7 cellular contexts compared by ENCODE assay signal in the genomic region with DNA sequence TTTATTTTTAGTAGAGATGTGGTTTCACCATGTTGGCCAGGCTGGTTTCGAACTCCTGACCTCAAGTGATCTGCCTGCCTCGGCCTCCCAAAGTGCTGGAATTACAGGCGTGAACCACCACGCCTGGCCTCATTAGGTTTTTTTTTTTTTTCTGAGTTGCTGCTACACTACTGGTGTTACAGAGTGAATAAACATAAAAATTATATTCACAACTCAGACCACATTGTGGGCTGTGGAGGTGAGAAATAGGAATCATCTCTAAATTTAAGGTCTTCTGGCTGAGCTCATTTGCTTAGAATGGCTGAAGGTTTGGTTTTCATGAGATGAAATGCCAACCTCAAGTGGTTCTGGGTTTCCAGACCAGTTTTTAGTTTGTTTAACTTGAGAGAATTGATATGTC.
DNase-seq lines count a peak whose midpoint lies in the region; ATAC-seq, FAIRE-seq and TF ChIP-seq lines count a peak whose summit lies in the region.
"Not testable (repeated sequence)": the region's sequence is repeated elsewhere in the genome, so short reads cannot be mapped to it uniquely, and the experiment has no call there.

No MANE protein-coding gene starts in this region.

- H3K9me3 ChIP-seq in BLaER1: peaks cover 25% of the 10 kb centered on the region
- not testable (repeated sequence) for H3K9me3 ChIP-seq in SU-DHL-6 (ENCODE audit: insufficient read depth, low read length)

- H3K36me3 Mint-ChIP-seq in activated naive CD8-positive, alpha-beta T cell treated with anti-CD3 and anti-CD28 coated beads, Interleukin-2, amount 50 U/mL, for 24 hours (ENCODE audit: low read depth): peaks cover 47% of the 10 kb centered on the region
- H3K36me3 Mint-ChIP-seq in effector memory CD8-positive, alpha-beta T cell (ENCODE audit: insufficient read depth): peaks cover 16% of the 10 kb centered on the region
- peaks cover 16% of the 10 kb centered on the region for H3K36me3 Mint-ChIP-seq in stimulated activated effector memory CD8-positive, alpha-beta T cell treated with anti-CD3 and anti-CD28 coated beads, Interleukin-12 subunit alpha, Interleukin-12 subunit beta, amount 100 ng/mL, for 72 hours

- not testable (repeated sequence) for H3K27ac ChIP-seq in BLaER1; SU-DHL-6 (ENCODE audit: low read depth, low read length)

- H2AFZ ChIP-seq in SU-DHL-6 (ENCODE audit: low read depth, low read length, severe bottlenecking): not testable (repeated sequence)

- H3F3A ChIP-seq in SU-DHL-6 (ENCODE audit: insufficient read depth): not testable (repeated sequence)

- H3K4me3 ChIP-seq in BLaER1; SU-DHL-6 (ENCODE audit: insufficient read depth, low read length, poor library complexity, severe bottlenecking): not testable (repeated sequence)

- peaks cover 33% of the 10 kb centered on the region for H3K4me1 ChIP-seq in BLaER1

- H3K4me3 Mint-ChIP-seq in activated naive CD8-positive, alpha-beta T cell treated with anti-CD3 and anti-CD28 coated beads, Interleukin-2, amount 50 U/mL, for 24 hours; stimulated activated effector memory CD8-positive, alpha-beta T cell treated with anti-CD3 and anti-CD28 coated beads, Interleukin-12 subunit alpha, Interleukin-12 subunit beta, amount 100 ng/mL, for 72 hours: not testable (repeated sequence)
- peak overlapping the region in 1 of 2 donors; percentile 31 for H3K4me3 Mint-ChIP-seq in effector memory CD8-positive, alpha-beta T cell

- not testable (repeated sequence) for H3K9ac ChIP-seq in BLaER1; SU-DHL-6 (ENCODE audit: low read length)

- DNase-seq in GM19239 (ENCODE audit: insufficient read length, low spot score); activated naive CD8-positive, alpha-beta T cell treated with anti-CD3 and anti-CD28 coated beads, Interleukin-2, amount 50 U/mL, for 24 hours; effector memory CD8-positive, alpha-beta T cell; stimulated activated effector memory CD8-positive, alpha-beta T cell treated with anti-CD3 and anti-CD28 coated beads, Interleukin-12 subunit alpha, Interleukin-12 subunit beta, amount 100 ng/mL, for 72 hours (ENCODE audit: low spot score in 2 of 2): not testable (repeated sequence)

- H3K9me2 ChIP-seq in SU-DHL-6 (replicated peaks; ENCODE audit: insufficient read depth, low read length): not testable (repeated sequence)

- H4K20me1 ChIP-seq in BLaER1: peaks cover 60% of the 10 kb centered on the region
- H4K20me1 ChIP-seq in SU-DHL-6 (ENCODE audit: low read depth, low read length): not testable (repeated sequence)

- H3K79me2 ChIP-seq in SU-DHL-6 (ENCODE audit: insufficient read depth, low read length): peaks cover 34% of the 10 kb centered on the region; the same call in 1 of the 2 replicates

- H3K36me3 ChIP-seq in BLaER1: peaks cover 47% of the 10 kb centered on the region
- H3K36me3 ChIP-seq in SU-DHL-6 (ENCODE audit: low read length): not testable (repeated sequence)

- not testable (repeated sequence) for H3K27ac Mint-ChIP-seq in activated naive CD8-positive, alpha-beta T cell treated with anti-CD3 and anti-CD28 coated beads, Interleukin-2, amount 50 U/mL, for 24 hours
- H3K27ac Mint-ChIP-seq in effector memory CD8-positive, alpha-beta T cell: peak overlapping the region; percentile 65 to 74
- peak overlapping the region; percentile 45 for H3K27ac Mint-ChIP-seq in stimulated activated effector memory CD8-positive, alpha-beta T cell treated with anti-CD3 and anti-CD28 coated beads, Interleukin-12 subunit alpha, Interleukin-12 subunit beta, amount 100 ng/mL, for 72 hours

- H3K4me2 ChIP-seq in BLaER1: peak overlapping the region; percentile 81
- peak overlapping the region; percentile 7 for H3K4me2 ChIP-seq in SU-DHL-6 (ENCODE audit: low read depth, low read length, poor library complexity, severe bottlenecking)

- peak; percentile 41 for ATAC-seq in GM18498 (IDR thresholded peaks at IDR 0.05; ENCODE audit: unreplicated experiment)
- ATAC-seq in activated naive CD8-positive, alpha-beta T cell treated with anti-CD3 and anti-CD28 coated beads, Interleukin-2, amount 50 U/mL, for 24 hours: peak; percentile 65
- ATAC-seq in effector memory CD8-positive, alpha-beta T cell (replicated peaks): peak; percentile 72
- ATAC-seq in stimulated activated effector memory CD8-positive, alpha-beta T cell treated with anti-CD3 and anti-CD28 coated beads, Interleukin-12 subunit alpha, Interleukin-12 subunit beta, amount 100 ng/mL, for 72 hours: peak; percentile 87

- peaks cover 51% of the 10 kb centered on the region for H3K4me1 Mint-ChIP-seq in activated naive CD8-positive, alpha-beta T cell treated with anti-CD3 and anti-CD28 coated beads, Interleukin-2, amount 50 U/mL, for 24 hours
- H3K4me1 Mint-ChIP-seq in effector memory CD8-positive, alpha-beta T cell (ENCODE audit: low read depth in 2 of 2): peaks cover 12 to 29% of the 10 kb centered on the region in 2 donors
- H3K4me1 Mint-ChIP-seq in stimulated activated effector memory CD8-positive, alpha-beta T cell treated with anti-CD3 and anti-CD28 coated beads, Interleukin-12 subunit alpha, Interleukin-12 subunit beta, amount 100 ng/mL, for 72 hours: peaks cover 14% of the 10 kb centered on the region

- TF ChIP-seq CTCF in SU-DHL-6 (IDR thresholded peaks at IDR 0.05; ENCODE audit: insufficient read depth, low read length, poor library complexity, severe bottlenecking): not testable (repeated sequence)

- H3K27me3 Mint-ChIP-seq in activated naive CD8-positive, alpha-beta T cell treated with anti-CD3 and anti-CD28 coated beads, Interleukin-2, amount 50 U/mL, for 24 hours; effector memory CD8-positive, alpha-beta T cell: not testable (repeated sequence)

- not testable (repeated sequence) for H3K9me3 Mint-ChIP-seq in activated naive CD8-positive, alpha-beta T cell treated with anti-CD3 and anti-CD28 coated beads, Interleukin-2, amount 50 U/mL, for 24 hours; effector memory CD8-positive, alpha-beta T cell; stimulated activated effector memory CD8-positive, alpha-beta T cell treated with anti-CD3 and anti-CD28 coated beads, Interleukin-12 subunit alpha, Interleukin-12 subunit beta, amount 100 ng/mL, for 72 hours

- not testable (repeated sequence) for H3K27me3 ChIP-seq in BLaER1; SU-DHL-6 (ENCODE audit: low read length)

- peak; percentile 74 for FAIRE-seq in GM19239 (lab: Jason Lieb, UNC)
